Comparison of ENCODE assay signal across 9 cellular contexts in genomic region chr17:58531122-58531521, GRCh38. TPM values are rescaled to one million over a fixed set of nuclear protein-coding genes. Genes with fewer than 3 reads are reported as not detected.
DNase-seq lines count a peak whose midpoint lies in the region; ATAC-seq, FAIRE-seq and TF ChIP-seq lines count a peak whose summit lies in the region.
"Had no signal": no experiment of that assay in that cellular context is flagged by ENCODE, and none has a peak within 500 bp of the region (broad histone marks: within the 10 kb centered on the region; RNA-seq: fewer than 3 reads in every experiment).

No MANE protein-coding gene starts in this region.

- H3K9me1 ChIP-seq in keratinocyte (ENCODE audit: control insufficient read depth, extremely low read depth, insufficient read depth, low read length), result no peaks in the 10 kb centered on the region

- no peaks in the 10 kb centered on the region for H3K9me3 Mint-ChIP-seq in activated naive CD8-positive, alpha-beta T cell treated with anti-CD3 and anti-CD28 coated beads, Interleukin-2, amount 10 ng/mL, durations not matched to agents 7 days and 5 days
- H3K9me3 Mint-ChIP-seq in stimulated activated memory B cell treated with anti-CD40 and anti-IgM and Interleukin-4, amounts not matched to agents 10 μg/mL and 1 μg/mL and 100 μg/mL, for 72 hours, result no peaks in the 10 kb centered on the region

- H3K27me3 ChIP-seq in keratinocyte (ENCODE audit: control insufficient read depth, extremely low read depth, insufficient read depth, low read length), result peaks cover 18% of the 10 kb centered on the region

- peak overlapping the region; percentile 36 for H3K4me3 Mint-ChIP-seq in activated naive CD8-positive, alpha-beta T cell treated with anti-CD3 and anti-CD28 coated beads, Interleukin-2, amount 10 ng/mL, durations not matched to agents 7 days and 5 days
- peak overlapping the region; percentile 33 for H3K4me3 Mint-ChIP-seq in stimulated activated memory B cell treated with anti-CD40 and anti-IgM and Interleukin-4, amounts not matched to agents 10 μg/mL and 1 μg/mL and 100 μg/mL, for 72 hours

- POLR2A ChIA-PET in activated naive CD8-positive, alpha-beta T cell treated with anti-CD3 and anti-CD28 coated beads, Interleukin-2, amount 10 ng/mL, durations not matched to agents 7 days and 5 days (lab: Charles Lee), result interaction anchor here (1.3 kb wide), 1 partner anchor 100 kb away, joined by 10 read pairs; no protein-coding TSS in a partner anchor

- no peak overlapping the region for H3K27ac ChIP-seq in keratinocyte (ENCODE audit: control insufficient read depth, insufficient read depth, low read length)

- H3K9me3 ChIP-seq in keratinocyte (ENCODE audit: control insufficient read depth, low read depth, low read length), result no peaks in the 10 kb centered on the region

- no peaks in the 10 kb centered on the region for H3K36me3 ChIP-seq in keratinocyte (ENCODE audit: control insufficient read depth in 2 of 2, extremely low read depth in 1 of 2, insufficient read depth in 2 of 2, low read length in 2 of 2)

- H3K79me2 ChIP-seq in keratinocyte (ENCODE audit: control insufficient read depth, insufficient read depth, low read length), result no peaks in the 10 kb centered on the region

- dilution Hi-C loops in keratinocyte (cut with MboI; ENCODE audit: extremely low pct_ligation_motif_present, low sequenced_read_pairs), result no loop called here

- H3K27me3 Mint-ChIP-seq in activated naive CD8-positive, alpha-beta T cell treated with anti-CD3 and anti-CD28 coated beads, Interleukin-2, amount 10 ng/mL, durations not matched to agents 7 days and 5 days, result peaks cover 39% of the 10 kb centered on the region
- H3K27me3 Mint-ChIP-seq in stimulated activated memory B cell treated with anti-CD40 and anti-IgM and Interleukin-4, amounts not matched to agents 10 μg/mL and 1 μg/mL and 100 μg/mL, for 72 hours, result peaks cover 15% of the 10 kb centered on the region

- no peak overlapping the region for H3K27ac Mint-ChIP-seq in activated naive CD8-positive, alpha-beta T cell treated with anti-CD3 and anti-CD28 coated beads, Interleukin-2, amount 10 ng/mL, durations not matched to agents 7 days and 5 days
- no peak overlapping the region for H3K27ac Mint-ChIP-seq in stimulated activated memory B cell treated with anti-CD40 and anti-IgM and Interleukin-4, amounts not matched to agents 10 μg/mL and 1 μg/mL and 100 μg/mL, for 72 hours

- no peaks in the 10 kb centered on the region for H3K36me3 Mint-ChIP-seq in activated naive CD8-positive, alpha-beta T cell treated with anti-CD3 and anti-CD28 coated beads, Interleukin-2, amount 10 ng/mL, durations not matched to agents 7 days and 5 days
- H3K36me3 Mint-ChIP-seq in stimulated activated memory B cell treated with anti-CD40 and anti-IgM and Interleukin-4, amounts not matched to agents 10 μg/mL and 1 μg/mL and 100 μg/mL, for 72 hours, result no peaks in the 10 kb centered on the region

- FAIRE-seq in keratinocyte (lab: Jason Lieb, UNC), result no peak
- FAIRE-seq: A204.1 had no signal

- DNase-seq in NCI-H1417 (lab: John Stamatoyannopoulos, UW) (peak in 2 of 3 experiments; percentile 28 to 35), NCI-H1417 treated with DMSO at 0.1 percent for 48 hours (lab: John Stamatoyannopoulos, UW) (no peak), keratinocyte (ENCODE audit: low read depth, low spot score) (no peak), HUDEP-2 (lab: John Stamatoyannopoulos, UW; ENCODE audit: unreplicated experiment in 76 of 76) (no peak), COLO829 (ENCODE audit: low spot score) (no peak)
- no peak for DNase-seq in activated naive CD8-positive, alpha-beta T cell treated with anti-CD3 and anti-CD28 coated beads, Interleukin-2, amount 10 ng/mL, durations not matched to agents 7 days and 5 days

- H2AFZ ChIP-seq in keratinocyte (ENCODE audit: control insufficient read depth, low read length), result no peak overlapping the region

- no peak overlapping the region for H3K9ac ChIP-seq in keratinocyte (ENCODE audit: control insufficient read depth, extremely low read depth, insufficient read depth, low read length)

- no peak overlapping the region for H3K4me3 ChIP-seq in keratinocyte (ENCODE audit: control insufficient read depth in 2 of 3, extremely low read depth in 1 of 3, insufficient read depth in 2 of 3, low read depth in 1 of 3, low read length in 3 of 3)

- H3K4me1 ChIP-seq in keratinocyte (ENCODE audit: control insufficient read depth, extremely low read depth, insufficient read depth, low read length), result peaks cover 8% of the 10 kb centered on the region

- H4K20me1 ChIP-seq in keratinocyte (ENCODE audit: control insufficient read depth, extremely low read depth, insufficient read depth, low read length), result no peaks in the 10 kb centered on the region

- no peak for TF ChIP-seq CTCF in keratinocyte (optimal IDR thresholded peaks at IDR 0.05 in 1 of 3, IDR thresholded peaks at IDR 0.05 in 1 of 3, conservative IDR thresholded peaks at IDR 0.05 in 1 of 3; ENCODE audit: extremely low read depth in 1 of 3, insufficient read depth in 2 of 3, low read length in 3 of 3)

- H3K4me1 Mint-ChIP-seq in activated naive CD8-positive, alpha-beta T cell treated with anti-CD3 and anti-CD28 coated beads, Interleukin-2, amount 10 ng/mL, durations not matched to agents 7 days and 5 days, result peaks cover 18% of the 10 kb centered on the region
- H3K4me1 Mint-ChIP-seq in stimulated activated memory B cell treated with anti-CD40 and anti-IgM and Interleukin-4, amounts not matched to agents 10 μg/mL and 1 μg/mL and 100 μg/mL, for 72 hours, result peaks cover 17% of the 10 kb centered on the region

- peak overlapping the region; percentile 58 for H3K4me2 ChIP-seq in keratinocyte (ENCODE audit: control insufficient read depth, extremely low read depth, insufficient read depth, low read depth, low read length)

- no peak for ATAC-seq in activated naive CD8-positive, alpha-beta T cell treated with anti-CD3 and anti-CD28 coated beads, Interleukin-2, amount 10 ng/mL, durations not matched to agents 7 days and 5 days (ENCODE audit: low read depth)
- peak; percentile 2 for ATAC-seq in stimulated activated memory B cell treated with anti-CD40 and anti-IgM and Interleukin-4, amounts not matched to agents 10 μg/mL and 1 μg/mL and 100 μg/mL, for 72 hours
- no peak for ATAC-seq in HG03280 (IDR thresholded peaks at IDR 0.05; ENCODE audit: unreplicated experiment)

RNA-seq across cellular contexts. Expression of gene MTMR4, which starts 16.7 kb away (rescaled TPM):
- 10 to 100 TPM; 50.5 to 50.8 TPM for total RNA-seq in activated naive CD8-positive, alpha-beta T cell treated with anti-CD3 and anti-CD28 coated beads, Interleukin-2, amount 10 ng/mL, durations not matched to agents 7 days and 5 days
- polyA plus RNA-seq in keratinocyte, result 16.9 to 20.8 TPM (median 18.9 TPM) in 3 replicates
- polyA plus RNA-seq in keratinocyte (2011; ENCODE audit: low read depth), result 5.4 TPM
- 9.6 and 11.0 TPM in 2 replicates for polyA plus RNA-seq in keratinocyte (2011; cell fraction: cytosol; rRNA removed)
- 19.0 and 20.1 TPM in 2 replicates for polyA plus RNA-seq in keratinocyte (2011; cell fraction: nucleus; rRNA removed)
- 11.2 and 12.6 TPM in 2 replicates for polyA plus RNA-seq in keratinocyte (2012; ENCODE audit: low replicate concordance)
- polyA minus RNA-seq in keratinocyte, result 88.9 to 132 TPM (median 105 TPM) in 3 replicates
- 32.2 TPM for polyA minus RNA-seq in keratinocyte (2011; cell fraction: cytosol; rRNA and poly(A)+ RNA removed)
- 19.0 and 26.1 TPM in 2 replicates for polyA minus RNA-seq in keratinocyte (2011; cell fraction: nucleus; rRNA and poly(A)+ RNA removed)

RNA-seq across cellular contexts. Expression of gene HSF5, which starts 42.9 kb away (rescaled TPM):
- total RNA-seq in activated naive CD8-positive, alpha-beta T cell treated with anti-CD3 and anti-CD28 coated beads, Interleukin-2, amount 10 ng/mL, durations not matched to agents 7 days and 5 days, result under 1 TPM; 0.47 to 0.60 TPM
- polyA plus RNA-seq in keratinocyte, result 0.01 TPM in 1 of 3 replicates, not detected in the others
- polyA plus RNA-seq in keratinocyte (2011; ENCODE audit: low read depth), result not detected
- not detected in 2 replicates for polyA plus RNA-seq in keratinocyte (2011; cell fraction: cytosol; rRNA removed)
- not detected in 2 replicates for polyA plus RNA-seq in keratinocyte (2011; cell fraction: nucleus; rRNA removed)
- polyA plus RNA-seq in keratinocyte (2012; ENCODE audit: low replicate concordance), result not detected in 2 replicates
- polyA minus RNA-seq in keratinocyte, result not detected in 3 replicates
- polyA minus RNA-seq in keratinocyte (2011; cell fraction: cytosol; rRNA and poly(A)+ RNA removed), result not detected
- not detected in 2 replicates for polyA minus RNA-seq in keratinocyte (2011; cell fraction: nucleus; rRNA and poly(A)+ RNA removed)

Comparison
In these comparisons a context has a peak if more than half of its experiments do, and no peak if none do; other contexts are left out.
1. DNase-seq: peak in NCI-H1417 (2 of 3); none in NCI-H1417 treated with DMSO at 0.1 percent for 48 hours (single experiment), activated naive CD8-positive, alpha-beta T cell treated with anti-CD3 and anti-CD28 coated beads, Interleukin-2, amount 10 ng/mL, durations not matched to agents 7 days and 5 days (single experiment), keratinocyte (single experiment), HUDEP-2 (0 of 76) and COLO829 (single experiment).